10 cellular contexts compared by ENCODE assay signal in the genomic region with DNA sequence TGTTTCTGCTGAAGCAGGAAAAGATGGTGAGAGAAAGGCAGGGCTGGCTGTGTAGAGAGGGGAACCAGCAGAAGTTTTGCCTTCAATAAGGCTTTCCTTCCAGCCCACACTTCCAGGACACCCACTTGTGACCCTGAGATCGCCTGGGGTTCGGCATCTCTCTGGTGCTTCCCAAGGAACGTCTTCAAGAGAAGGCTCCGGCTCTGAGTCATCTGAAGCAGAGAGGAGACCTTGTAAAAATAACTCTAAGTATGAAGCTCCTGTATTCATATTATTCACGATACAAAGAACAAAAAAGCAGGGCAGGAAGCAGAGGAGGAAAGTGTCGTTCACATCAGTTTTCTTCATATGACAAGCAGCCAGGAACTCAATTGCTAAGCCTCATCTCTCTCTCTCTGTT.
DNase-seq lines count a peak whose midpoint lies in the region; ATAC-seq and TF ChIP-seq lines count a peak whose summit lies in the region.
"Had no signal": no experiment of that assay in that cellular context is flagged by ENCODE, and none has a peak within 500 bp of the region (broad histone marks: within the 10 kb centered on the region; RNA-seq: fewer than 3 reads in every experiment).

No MANE protein-coding gene starts in this region.

- TF ChIP-seq CTCF in HFFc6 (IDR thresholded peaks at IDR 0.05): no peak
- TF ChIP-seq CTCF in chondrocyte (IDR thresholded peaks at IDR 0.05): no peak

- peak overlapping the region; percentile 68 for H3K4me3 Mint-ChIP-seq in HFFc6
- no peak overlapping the region for H3K4me3 Mint-ChIP-seq in chondrocyte (ENCODE audit: unreplicated experiment)
- peak overlapping the region; percentile 69 for H3K4me3 Mint-ChIP-seq in natural killer cell treated with Interleukin-12 subunit alpha and Interleukin-12 subunit beta and Interleukin-15 and Interleukin-18, amount 100 ng/mL, for 72 hours

- H3K27me3 Mint-ChIP-seq in HFFc6 (ENCODE audit: insufficient read depth) (peaks cover 4% of the 10 kb centered on the region; the same call in 1 of the 2 replicates), chondrocyte (ENCODE audit: low read depth) (no peaks in the 10 kb centered on the region)
- no peaks in the 10 kb centered on the region for H3K27me3 Mint-ChIP-seq in natural killer cell treated with Interleukin-12 subunit alpha and Interleukin-12 subunit beta and Interleukin-15 and Interleukin-18, amount 100 ng/mL, for 72 hours

- DNase-seq in AG20443 (ENCODE audit: low spot score): peak; percentile 40
- DNase-seq in HFFc6: peak; percentile 78
- DNase-seq in chondrocyte (ENCODE audit: low spot score): no peak
- no peak for DNase-seq in natural killer cell treated with Interleukin-12 subunit alpha and Interleukin-12 subunit beta and Interleukin-15 and Interleukin-18, amount 100 ng/mL, for 72 hours (ENCODE audit: low spot score)
- DNase-seq in NCI-H2029 (lab: John Stamatoyannopoulos, UW): no peak
- DNase-seq: DMS153, NCI-H187 had no signal

- H3K4me1 Mint-ChIP-seq in HFFc6 (ENCODE audit: low read depth): peaks cover 63% of the 10 kb centered on the region
- H3K4me1 Mint-ChIP-seq in chondrocyte (ENCODE audit: low read depth): peaks cover 47% of the 10 kb centered on the region
- peaks cover 49 to 70% of the 10 kb centered on the region in 2 donors for H3K4me1 Mint-ChIP-seq in natural killer cell treated with Interleukin-12 subunit alpha and Interleukin-12 subunit beta and Interleukin-15 and Interleukin-18, amount 100 ng/mL, for 72 hours (ENCODE audit: low read depth in 2 of 2)

- H3K36me3 Mint-ChIP-seq in HFFc6 (ENCODE audit: low read depth) (peaks cover 15% of the 10 kb centered on the region), chondrocyte (ENCODE audit: low read depth) (no peaks in the 10 kb centered on the region)
- peaks cover 10% of the 10 kb centered on the region for H3K36me3 Mint-ChIP-seq in natural killer cell treated with Interleukin-12 subunit alpha and Interleukin-12 subunit beta and Interleukin-15 and Interleukin-18, amount 100 ng/mL, for 72 hours

- H3K27ac Mint-ChIP-seq in HFFc6 (peak overlapping the region; percentile 89), chondrocyte (ENCODE audit: unreplicated experiment) (peak overlapping the region; percentile 74)
- H3K27ac Mint-ChIP-seq in natural killer cell treated with Interleukin-12 subunit alpha and Interleukin-12 subunit beta and Interleukin-15 and Interleukin-18, amount 100 ng/mL, for 72 hours: peak overlapping the region; percentile 81 to 84

- no peaks in the 10 kb centered on the region for H3K9me3 Mint-ChIP-seq in HFFc6
- no peaks in the 10 kb centered on the region for H3K9me3 Mint-ChIP-seq in chondrocyte (ENCODE audit: low read depth)
- no peaks in the 10 kb centered on the region for H3K9me3 Mint-ChIP-seq in natural killer cell treated with Interleukin-12 subunit alpha and Interleukin-12 subunit beta and Interleukin-15 and Interleukin-18, amount 100 ng/mL, for 72 hours

- peak in 1 of 2 donors; percentile 51 for ATAC-seq in natural killer cell treated with Interleukin-12 subunit alpha and Interleukin-12 subunit beta and Interleukin-15 and Interleukin-18, amount 100 ng/mL, for 72 hours
- no peak for ATAC-seq in GM21786 (IDR thresholded peaks at IDR 0.05; ENCODE audit: unreplicated experiment)
- no peak for ATAC-seq in GM21576 (IDR thresholded peaks at IDR 0.05; ENCODE audit: unreplicated experiment)
- ATAC-seq in HG03139 (IDR thresholded peaks at IDR 0.05; ENCODE audit: unreplicated experiment): no peak

Comparison
In these comparisons a context has a peak if more than half of its experiments do, and no peak if none do; other contexts are left out.
1. DNase-seq: peak in AG20443 (single experiment) and HFFc6 (single experiment); none in chondrocyte (single experiment), natural killer cell treated with Interleukin-12 subunit alpha and Interleukin-12 subunit beta and Interleukin-15 and Interleukin-18, amount 100 ng/mL, for 72 hours (single experiment) and NCI-H2029 (single experiment).
2. Peak in every context shown above with its lines, with median percentiles within 50 percentile points of each other: H3K27ac Mint-ChIP-seq.